14 cellular contexts compared by ENCODE assay signal in the genomic region with DNA sequence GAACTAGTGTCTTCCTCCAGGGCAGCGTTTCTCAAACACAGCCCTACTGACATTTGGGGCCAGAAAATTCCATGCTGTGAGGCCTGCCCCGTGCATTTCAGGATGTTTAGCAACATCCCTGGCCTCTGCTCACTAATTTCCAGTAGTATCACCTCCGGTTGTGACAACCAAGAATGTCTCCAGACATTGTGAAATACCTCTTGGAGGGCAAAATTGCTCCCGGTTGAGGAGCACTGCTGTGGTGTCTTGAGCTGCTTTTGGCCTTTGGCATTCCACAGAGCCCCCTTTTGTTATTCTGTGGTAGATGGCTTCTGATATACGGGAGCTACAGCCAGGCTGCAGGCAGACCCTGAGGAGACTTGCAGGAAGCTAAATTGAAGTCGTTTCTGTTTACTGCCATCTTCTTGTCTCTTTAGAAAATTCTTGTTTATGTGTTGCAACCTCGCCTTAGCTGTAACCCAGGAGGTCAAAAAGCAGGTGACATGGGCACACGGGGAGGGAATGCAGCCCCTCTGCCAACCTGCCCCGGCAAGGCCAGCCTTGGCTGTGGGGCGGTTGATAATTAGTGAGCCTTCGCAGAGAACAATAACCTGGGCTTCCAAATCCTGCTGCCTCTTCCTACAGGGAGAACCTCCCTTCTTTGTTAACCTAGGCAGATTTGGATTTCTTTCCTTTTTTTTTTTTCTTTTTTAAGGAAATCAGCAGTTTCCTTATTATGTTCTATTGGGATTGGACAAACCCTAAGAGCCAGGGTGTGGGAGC.
DNase-seq lines count a peak whose midpoint lies in the region; ATAC-seq and TF ChIP-seq lines count a peak whose summit lies in the region.
"Had no signal": no experiment of that assay in that cellular context is flagged by ENCODE, and none has a peak within 500 bp of the region (broad histone marks: within the 10 kb centered on the region; RNA-seq: fewer than 3 reads in every experiment).

No MANE protein-coding gene starts in this region.

- intact Hi-C loops in Calu3 (cut with micrococcal nuclease; ENCODE audit: unreplicated experiment): loop anchor here (1.0 to 5.0 kb wide), 2 partner anchors 72 to 349 kb away; a partner anchor contains a TSS
- intact Hi-C loops in gastrocnemius medialis (cut with DNase I; ENCODE audit: low total_unique reads): no loop called here

- in situ Hi-C loops in gastrocnemius medialis (cut with MboI; ENCODE audit: low sequenced_read_pairs in 4 of 4): no loop called here

- H3K9me3 ChIP-seq in HUES6 (ENCODE audit: control insufficient read depth, insufficient read depth, low read depth, low read length) (no peaks in the 10 kb centered on the region), gastrocnemius medialis (no peaks in the 10 kb centered on the region)
- H3K9me3 ChIP-seq: BLaER1 treated with 17β-estradiol and CSF1 and Interleukin-3, amounts not matched to agents 10 nM and 100 nM had no signal

- peak overlapping the region; percentile 36 for H3K9ac ChIP-seq in HUES6 (ENCODE audit: low read length)
- H3K9ac ChIP-seq: BLaER1 treated with 17β-estradiol and CSF1 and Interleukin-3, amounts not matched to agents 10 nM and 100 nM; KMS-11 had no signal

- H3K27ac ChIP-seq in HUES6 (ENCODE audit: low read depth, low read length) (peak overlapping the region; percentile 4; the same call in 1 of the 2 replicates), angular gyrus (ENCODE audit: low read depth, low read length) (peak overlapping the region; percentile 37), gastrocnemius medialis (no peak overlapping the region)
- H3K27ac ChIP-seq: BLaER1 treated with 17β-estradiol and CSF1 and Interleukin-3, amounts not matched to agents 10 nM and 100 nM; KMS-11 had no signal

- no peaks in the 10 kb centered on the region for H3K9me3 Mint-ChIP-seq in Calu3 (ENCODE audit: low read depth, unreplicated experiment)
- H3K9me3 Mint-ChIP-seq: activated naive CD4-positive, alpha-beta T cell treated with anti-CD3 and anti-CD28 coated beads for 36 hours; natural killer cell treated with Interleukin-12 subunit alpha and Interleukin-12 subunit beta and Interleukin-15 and Interleukin-18, amount 100 ng/mL, for 72 hours had no signal

- ATAC-seq in GM21515 (IDR thresholded peaks at IDR 0.05; ENCODE audit: unreplicated experiment): no peak
- ATAC-seq in gastrocnemius medialis: no peak
- ATAC-seq: sciatic nerve had no signal

- DNase-seq in Calu3: no peak
- DNase-seq in glomerular visceral epithelial cell (ENCODE audit: extremely low spot score): peak; percentile 15
- DNase-seq in activated CD4-positive, alpha-beta T cell treated with anti-CD3 and anti-CD28 coated beads for 48 hours: no peak
- no peak for DNase-seq in NCI-H146 (lab: John Stamatoyannopoulos, UW)
- DNase-seq in gastrocnemius medialis: no peak
- DNase-seq: activated naive CD4-positive, alpha-beta T cell treated with anti-CD3 and anti-CD28 coated beads for 36 hours; NCI-H2081 treated with DMSO at 0.1 percent for 48 hours had no signal

- peaks cover 41% of the 10 kb centered on the region for H3K4me1 Mint-ChIP-seq in Calu3 (ENCODE audit: low read depth, unreplicated experiment)

- H3K27ac Mint-ChIP-seq in Calu3 (ENCODE audit: unreplicated experiment): peak overlapping the region; percentile 22
- H3K27ac Mint-ChIP-seq: activated naive CD4-positive, alpha-beta T cell treated with anti-CD3 and anti-CD28 coated beads for 36 hours; natural killer cell treated with Interleukin-12 subunit alpha and Interleukin-12 subunit beta and Interleukin-15 and Interleukin-18, amount 100 ng/mL, for 72 hours had no signal

- no peaks in the 10 kb centered on the region for H3K27me3 Mint-ChIP-seq in Calu3 (ENCODE audit: unreplicated experiment)

- TF ChIP-seq CTCF in Calu3 (IDR thresholded peaks at IDR 0.05; ENCODE audit: unreplicated experiment) (no peak), gastrocnemius medialis (IDR thresholded peaks at IDR 0.05 in 4 of 5, conservative IDR thresholded peaks at IDR 0.05 in 1 of 5) (no peak)

- no peaks in the 10 kb centered on the region for H3K27me3 ChIP-seq in HUES6 (ENCODE audit: control insufficient read depth, insufficient read depth, low read length)
- H3K27me3 ChIP-seq in gastrocnemius medialis: no peaks in the 10 kb centered on the region
- H3K27me3 ChIP-seq: BLaER1 treated with 17β-estradiol and CSF1 and Interleukin-3, amounts not matched to agents 10 nM and 100 nM had no signal

- H3K4me1 ChIP-seq in HUES6 (ENCODE audit: control insufficient read depth, insufficient read depth, low read length): peaks cover 22% of the 10 kb centered on the region
- no peaks in the 10 kb centered on the region for H3K4me1 ChIP-seq in gastrocnemius medialis

- no peak overlapping the region for H3K4me3 Mint-ChIP-seq in Calu3 (ENCODE audit: low read depth, unreplicated experiment)
- H3K4me3 Mint-ChIP-seq: activated naive CD4-positive, alpha-beta T cell treated with anti-CD3 and anti-CD28 coated beads for 36 hours; natural killer cell treated with Interleukin-12 subunit alpha and Interleukin-12 subunit beta and Interleukin-15 and Interleukin-18, amount 100 ng/mL, for 72 hours had no signal

- no peak for TF ChIP-seq POLR2A in gastrocnemius medialis (IDR thresholded peaks at IDR 0.05)

- no peaks in the 10 kb centered on the region for H3K36me3 Mint-ChIP-seq in Calu3 (ENCODE audit: insufficient read depth, unreplicated experiment)
- H3K36me3 Mint-ChIP-seq: natural killer cell treated with Interleukin-12 subunit alpha and Interleukin-12 subunit beta and Interleukin-15 and Interleukin-18, amount 100 ng/mL, for 72 hours had no signal

- H3K4me3 ChIP-seq in HUES6 (ENCODE audit: low read depth, low read length) (no peak overlapping the region), gastrocnemius medialis (no peak overlapping the region)
- H3K4me3 ChIP-seq: BLaER1 treated with 17β-estradiol and CSF1 and Interleukin-3, amounts not matched to agents 10 nM and 100 nM had no signal

- CTCF ChIA-PET in Calu3 (lab: Charles Lee): interaction anchor here (0.6 to 0.7 kb wide), 3 partner anchors 14 to 163 kb away, joined by 3 to 4 read pairs (median 3); no protein-coding TSS in a partner anchor

- no peaks in the 10 kb centered on the region for H3K36me3 ChIP-seq in HUES6 (ENCODE audit: control insufficient read depth, insufficient read depth, low read length)
- H3K36me3 ChIP-seq in gastrocnemius medialis: no peaks in the 10 kb centered on the region
- H3K36me3 ChIP-seq: BLaER1 treated with 17β-estradiol and CSF1 and Interleukin-3, amounts not matched to agents 10 nM and 100 nM had no signal

- BruUV-seq in Calu3 (replicated peaks; lab: Mats Ljungman, UMichigan): no TSS peak

Comparison
In these comparisons a context has a peak if more than half of its experiments do, and no peak if none do; other contexts are left out.
1. H3K27ac ChIP-seq: peak in HUES6 (single experiment) and angular gyrus (single experiment); none in gastrocnemius medialis (0 of 4).